In the genomic region with DNA sequence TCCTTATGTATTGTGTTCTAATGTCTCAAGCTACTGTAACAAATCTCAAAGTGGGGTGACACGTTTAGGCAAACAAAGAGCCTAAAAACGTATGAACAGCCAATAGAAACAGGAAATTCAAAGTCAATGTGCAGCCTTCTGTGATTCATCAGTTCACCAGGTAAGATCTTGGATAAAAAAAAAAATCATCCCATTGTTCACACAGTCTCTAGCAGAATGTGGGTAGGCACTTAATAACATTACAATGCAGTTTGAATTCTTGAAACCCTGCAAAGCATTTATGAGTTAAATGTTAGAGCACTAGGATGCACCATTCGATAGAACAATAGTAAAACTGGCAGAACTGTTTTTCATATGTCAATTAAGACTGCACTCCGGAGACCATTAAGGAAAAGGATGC, we compare ENCODE assay signal across 1 cellular context.
TF ChIP-seq lines count a peak whose summit lies in the region.

No MANE protein-coding gene starts in this region.

TF ChIP-seq in GM23338, 12 proteins besides CTCF, POLR2A, EP300 and RAD21 (continued from another document):
- TF ChIP-seq, protein P1, sequence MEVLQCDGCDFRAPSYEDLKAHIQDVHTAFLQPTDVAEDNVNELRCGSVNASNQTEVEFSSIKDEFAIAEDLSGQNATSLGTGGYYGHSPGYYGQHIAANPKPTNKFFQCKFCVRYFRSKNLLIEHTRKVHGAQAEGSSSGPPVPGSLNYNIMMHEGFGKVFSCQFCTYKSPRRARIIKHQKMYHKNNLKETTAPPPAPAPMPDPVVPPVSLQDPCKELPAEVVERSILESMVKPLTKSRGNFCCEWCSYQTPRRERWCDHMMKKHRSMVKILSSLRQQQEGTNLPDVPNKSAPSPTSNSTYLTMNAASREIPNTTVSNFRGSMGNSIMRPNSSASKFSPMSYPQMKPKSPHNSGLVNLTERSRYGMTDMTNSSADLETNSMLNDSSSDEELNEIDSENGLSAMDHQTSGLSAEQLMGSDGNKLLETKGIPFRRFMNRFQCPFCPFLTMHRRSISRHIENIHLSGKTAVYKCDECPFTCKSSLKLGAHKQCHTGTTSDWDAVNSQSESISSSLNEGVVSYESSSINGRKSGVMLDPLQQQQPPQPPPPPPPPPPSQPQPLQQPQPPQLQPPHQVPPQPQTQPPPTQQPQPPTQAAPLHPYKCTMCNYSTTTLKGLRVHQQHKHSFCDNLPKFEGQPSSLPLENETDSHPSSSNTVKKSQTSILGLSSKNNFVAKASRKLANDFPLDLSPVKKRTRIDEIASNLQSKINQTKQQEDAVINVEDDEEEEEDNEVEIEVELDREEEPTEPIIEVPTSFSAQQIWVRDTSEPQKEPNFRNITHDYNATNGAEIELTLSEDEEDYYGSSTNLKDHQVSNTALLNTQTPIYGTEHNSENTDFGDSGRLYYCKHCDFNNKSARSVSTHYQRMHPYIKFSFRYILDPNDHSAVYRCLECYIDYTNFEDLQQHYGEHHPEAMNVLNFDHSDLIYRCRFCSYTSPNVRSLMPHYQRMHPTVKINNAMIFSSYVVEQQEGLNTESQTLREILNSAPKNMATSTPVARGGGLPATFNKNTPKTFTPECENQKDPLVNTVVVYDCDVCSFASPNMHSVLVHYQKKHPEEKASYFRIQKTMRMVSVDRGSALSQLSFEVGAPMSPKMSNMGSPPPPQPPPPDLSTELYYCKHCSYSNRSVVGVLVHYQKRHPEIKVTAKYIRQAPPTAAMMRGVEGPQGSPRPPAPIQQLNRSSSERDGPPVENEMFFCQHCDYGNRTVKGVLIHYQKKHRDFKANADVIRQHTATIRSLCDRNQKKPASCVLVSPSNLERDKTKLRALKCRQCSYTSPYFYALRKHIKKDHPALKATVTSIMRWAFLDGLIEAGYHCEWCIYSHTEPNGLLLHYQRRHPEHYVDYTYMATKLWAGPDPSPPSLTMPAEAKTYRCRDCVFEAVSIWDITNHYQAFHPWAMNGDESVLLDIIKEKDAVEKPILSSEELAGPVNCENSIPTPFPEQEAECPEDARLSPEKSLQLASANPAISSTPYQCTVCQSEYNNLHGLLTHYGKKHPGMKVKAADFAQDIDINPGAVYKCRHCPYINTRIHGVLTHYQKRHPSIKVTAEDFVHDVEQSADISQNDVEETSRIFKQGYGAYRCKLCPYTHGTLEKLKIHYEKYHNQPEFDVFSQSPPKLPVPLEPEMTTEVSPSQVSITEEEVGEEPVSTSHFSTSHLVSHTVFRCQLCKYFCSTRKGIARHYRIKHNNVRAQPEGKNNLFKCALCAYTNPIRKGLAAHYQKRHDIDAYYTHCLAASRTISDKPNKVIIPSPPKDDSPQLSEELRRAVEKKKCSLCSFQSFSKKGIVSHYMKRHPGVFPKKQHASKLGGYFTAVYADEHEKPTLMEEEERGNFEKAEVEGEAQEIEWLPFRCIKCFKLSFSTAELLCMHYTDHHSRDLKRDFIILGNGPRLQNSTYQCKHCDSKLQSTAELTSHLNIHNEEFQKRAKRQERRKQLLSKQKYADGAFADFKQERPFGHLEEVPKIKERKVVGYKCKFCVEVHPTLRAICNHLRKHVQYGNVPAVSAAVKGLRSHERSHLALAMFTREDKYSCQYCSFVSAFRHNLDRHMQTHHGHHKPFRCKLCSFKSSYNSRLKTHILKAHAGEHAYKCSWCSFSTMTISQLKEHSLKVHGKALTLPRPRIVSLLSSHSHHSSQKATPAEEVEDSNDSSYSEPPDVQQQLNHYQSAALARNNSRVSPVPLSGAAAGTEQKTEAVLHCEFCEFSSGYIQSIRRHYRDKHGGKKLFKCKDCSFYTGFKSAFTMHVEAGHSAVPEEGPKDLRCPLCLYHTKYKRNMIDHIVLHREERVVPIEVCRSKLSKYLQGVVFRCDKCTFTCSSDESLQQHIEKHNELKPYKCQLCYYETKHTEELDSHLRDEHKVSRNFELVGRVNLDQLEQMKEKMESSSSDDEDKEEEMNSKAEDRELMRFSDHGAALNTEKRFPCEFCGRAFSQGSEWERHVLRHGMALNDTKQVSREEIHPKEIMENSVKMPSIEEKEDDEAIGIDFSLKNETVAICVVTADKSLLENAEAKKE (CRISPR knock-in tag; IDR thresholded peaks at IDR 0.05) = no peak
